15 cellular contexts compared by ENCODE assay signal in the genomic region with DNA sequence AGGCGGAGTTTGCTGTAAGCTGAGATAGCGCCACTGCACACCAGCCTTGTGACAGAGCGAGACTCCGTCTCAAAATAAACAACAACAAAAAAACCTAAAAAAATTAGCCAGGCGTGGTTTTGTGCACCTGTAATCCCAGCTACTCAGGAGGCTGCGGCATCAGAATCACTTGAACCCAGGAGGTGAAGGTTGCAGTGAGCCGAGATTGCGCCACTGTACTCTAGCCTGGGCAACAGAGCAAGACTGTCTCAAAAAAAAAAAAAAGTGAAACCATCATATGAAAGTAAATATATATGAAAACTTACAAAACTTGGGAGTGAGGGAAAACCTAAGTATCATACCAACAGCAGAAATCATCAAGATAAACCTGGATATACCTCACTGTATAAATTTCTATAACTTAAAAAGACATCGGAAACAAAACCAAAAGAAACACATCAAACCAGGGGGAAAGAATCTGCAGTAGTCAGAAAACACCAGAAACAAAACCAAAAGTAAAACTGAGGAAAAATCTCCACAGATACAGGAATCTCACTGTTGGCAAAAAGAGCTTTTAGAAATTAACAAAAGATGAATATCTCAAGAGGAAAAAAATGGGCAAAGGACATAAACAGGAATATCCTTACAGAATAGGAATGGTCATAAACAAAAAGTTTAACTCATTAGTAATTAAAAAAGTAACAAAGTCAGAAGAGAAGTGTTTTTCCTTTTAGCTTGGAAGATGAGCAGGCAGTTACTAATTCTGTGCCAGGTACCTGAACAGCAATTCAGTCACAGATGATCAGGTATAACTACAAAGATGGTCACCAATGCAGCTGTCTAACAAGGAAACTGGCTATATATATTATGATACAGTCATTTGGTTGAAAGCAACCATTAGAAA. TPM values are rescaled to one million over a fixed set of nuclear protein-coding genes. Genes with fewer than 3 reads are reported as not detected.
DNase-seq lines count a peak whose midpoint lies in the region; ATAC-seq and TF ChIP-seq lines count a peak whose summit lies in the region.
"Had no signal": no experiment of that assay in that cellular context is flagged by ENCODE, and none has a peak within 500 bp of the region (broad histone marks: within the 10 kb centered on the region; RNA-seq: fewer than 3 reads in every experiment).

No MANE protein-coding gene starts in this region.

- H3K36me3 Mint-ChIP-seq in activated CD8-positive, alpha-beta T cell treated with anti-CD3 and anti-CD28 coated beads, Interleukin-2, amount 10 ng/mL, durations not matched to agents 7 days and 5 days (ENCODE audit: low read depth): peaks cover 2% of the 10 kb centered on the region
- H3K36me3 Mint-ChIP-seq in natural killer cell: no peaks in the 10 kb centered on the region

- H3K4me1 Mint-ChIP-seq in activated CD8-positive, alpha-beta T cell treated with anti-CD3 and anti-CD28 coated beads, Interleukin-2, amount 10 ng/mL, durations not matched to agents 7 days and 5 days (ENCODE audit: low read depth): peaks cover 27% of the 10 kb centered on the region
- H3K4me1 Mint-ChIP-seq in natural killer cell: peaks cover 4 to 6% of the 10 kb centered on the region in 2 donors

- DNase-seq in NOMO-1 treated with DMSO at 0.1 percent for 48 hours (lab: John Stamatoyannopoulos, UW; ENCODE audit: unreplicated experiment) (peak; percentile 8), NOMO-1 treated with dmso at 0.1 percent for 144 hours (lab: John Stamatoyannopoulos, UW; ENCODE audit: unreplicated experiment) (no peak), natural killer cell (no peak), NCI-H2171 (lab: John Stamatoyannopoulos, UW) (no peak)
- no peak for DNase-seq in activated CD8-positive, alpha-beta T cell treated with anti-CD3 and anti-CD28 coated beads, Interleukin-2, amount 10 ng/mL, durations not matched to agents 7 days and 5 days
- DNase-seq in activated CD8-positive, alpha-beta memory T cell treated with anti-CD3 and anti-CD28 coated beads, Interleukin-2, amount 50 U/mL, for 4 hours: no peak
- DNase-seq: glutamatergic neuron, left lung, NCI-H1105 treated with DMSO at 0.1 percent for 48 hours, NCI-H446 treated with DMSO at 0.1 percent for 48 hours, RPMI8226, T1000, transverse colon had no signal

- POLR2A ChIA-PET in activated CD8-positive, alpha-beta T cell treated with anti-CD3 and anti-CD28 coated beads, Interleukin-2, amount 10 ng/mL, durations not matched to agents 7 days and 5 days (lab: Charles Lee): no interaction called here

- peaks cover 35% of the 10 kb centered on the region for H3K27me3 Mint-ChIP-seq in activated CD8-positive, alpha-beta T cell treated with anti-CD3 and anti-CD28 coated beads, Interleukin-2, amount 10 ng/mL, durations not matched to agents 7 days and 5 days (ENCODE audit: low read depth)
- peaks cover 22 to 56% of the 10 kb centered on the region in 2 donors for H3K27me3 Mint-ChIP-seq in natural killer cell (ENCODE audit: low read depth in 2 of 2)

- peak overlapping the region; percentile 58 for H3K27ac Mint-ChIP-seq in activated CD8-positive, alpha-beta T cell treated with anti-CD3 and anti-CD28 coated beads, Interleukin-2, amount 10 ng/mL, durations not matched to agents 7 days and 5 days
- no peak overlapping the region for H3K27ac Mint-ChIP-seq in natural killer cell

- H3K4me3 Mint-ChIP-seq in activated CD8-positive, alpha-beta T cell treated with anti-CD3 and anti-CD28 coated beads, Interleukin-2, amount 10 ng/mL, durations not matched to agents 7 days and 5 days: peak overlapping the region; percentile 60
- H3K4me3 Mint-ChIP-seq in natural killer cell: peak overlapping the region; percentile 45

- no peaks in the 10 kb centered on the region for H3K9me3 Mint-ChIP-seq in activated CD8-positive, alpha-beta T cell treated with anti-CD3 and anti-CD28 coated beads, Interleukin-2, amount 10 ng/mL, durations not matched to agents 7 days and 5 days (ENCODE audit: insufficient read depth)
- no peaks in the 10 kb centered on the region for H3K9me3 Mint-ChIP-seq in natural killer cell

- intact Hi-C loops in natural killer cell (cut with micrococcal nuclease): no loop called here

- no peak for TF ChIP-seq CTCF in natural killer cell (IDR thresholded peaks at IDR 0.05)

- CTCF ChIA-PET in activated CD8-positive, alpha-beta T cell treated with anti-CD3 and anti-CD28 coated beads, Interleukin-2, amount 10 ng/mL, durations not matched to agents 7 days and 5 days (lab: Charles Lee): interaction anchor here (0.7 to 1.4 kb wide), 4 partner anchors 84 to 174 kb away, joined by 3 to 4 read pairs (median 3); no protein-coding TSS in a partner anchor

- peak; percentile 75 for ATAC-seq in GM21529 (IDR thresholded peaks at IDR 0.05; ENCODE audit: unreplicated experiment)
- ATAC-seq in activated CD8-positive, alpha-beta T cell treated with anti-CD3 and anti-CD28 coated beads, Interleukin-2, amount 10 ng/mL, durations not matched to agents 7 days and 5 days: peak; percentile 58
- no peak for ATAC-seq in natural killer cell
- ATAC-seq in HG03442 (IDR thresholded peaks at IDR 0.05; ENCODE audit: unreplicated experiment): no peak
- ATAC-seq: left lung had no signal

RNA-seq across cellular contexts. Expression of a gene that starts 41.3 kb away (rescaled TPM):
- total RNA-seq in activated CD8-positive, alpha-beta T cell treated with anti-CD3 and anti-CD28 coated beads, Interleukin-2, amount 10 ng/mL, durations not matched to agents 7 days and 5 days: under 1 TPM; 0.52 to 0.97 TPM
- total RNA-seq in natural killer cell: 1 to 10 TPM; 3.0 to 5.3 (median 4.6) TPM

Comparison
In these comparisons a context has a peak if more than half of its experiments do, and no peak if none do; other contexts are left out.
1. ATAC-seq: peak in GM21529 (single experiment) and activated CD8-positive, alpha-beta T cell treated with anti-CD3 and anti-CD28 coated beads, Interleukin-2, amount 10 ng/mL, durations not matched to agents 7 days and 5 days (single experiment); none in natural killer cell (0 of 3) and HG03442 (single experiment).